In genomic region chr19:7098701-7099596, GRCh38 we compare ENCODE assay signal across 8 cellular contexts. TPM values are rescaled to one million over a fixed set of nuclear protein-coding genes. Genes with fewer than 3 reads are reported as not detected.
DNase-seq lines count a peak whose midpoint lies in the region; ATAC-seq and TF ChIP-seq lines count a peak whose summit lies in the region.

No MANE protein-coding gene starts in this region.

- peak overlapping the region; percentile 94 for H3K4me3 Mint-ChIP-seq in natural killer cell treated with Interleukin-12 subunit alpha and Interleukin-12 subunit beta and Interleukin-15 and Interleukin-18, amount 100 ng/mL, for 72 hours

- H3K27me3 ChIP-seq in RWPE2 (ENCODE audit: insufficient read depth, poor library complexity, severe bottlenecking): no peaks in the 10 kb centered on the region

- ATAC-seq in RWPE2 (ENCODE audit: low read depth): peak; percentile 87
- peak; percentile 93 to 94 for ATAC-seq in natural killer cell treated with Interleukin-12 subunit alpha and Interleukin-12 subunit beta and Interleukin-15 and Interleukin-18, amount 100 ng/mL, for 72 hours

- no peak for TF ChIP-seq CTCF in RWPE2 (IDR thresholded peaks at IDR 0.05; ENCODE audit: poor library complexity, severe bottlenecking)

- H3K36me3 ChIP-seq in RWPE2 (ENCODE audit: low read depth): no peaks in the 10 kb centered on the region

- peaks cover 17% of the 10 kb centered on the region for H3K36me3 Mint-ChIP-seq in natural killer cell treated with Interleukin-12 subunit alpha and Interleukin-12 subunit beta and Interleukin-15 and Interleukin-18, amount 100 ng/mL, for 72 hours

- peak overlapping the region; percentile 51 for H3K4me3 ChIP-seq in RWPE2 (ENCODE audit: severe bottlenecking)

- H3K27ac Mint-ChIP-seq in natural killer cell treated with Interleukin-12 subunit alpha and Interleukin-12 subunit beta and Interleukin-15 and Interleukin-18, amount 100 ng/mL, for 72 hours: peak overlapping the region; percentile 81 to 90

- peak overlapping the region; percentile 73 for H3K27ac ChIP-seq in RWPE2 (ENCODE audit: poor library complexity, severe bottlenecking)

- peaks cover 10 to 14% of the 10 kb centered on the region in 2 donors for H3K4me1 Mint-ChIP-seq in natural killer cell treated with Interleukin-12 subunit alpha and Interleukin-12 subunit beta and Interleukin-15 and Interleukin-18, amount 100 ng/mL, for 72 hours (ENCODE audit: low read depth in 2 of 2)

- H3K4me1 ChIP-seq in RWPE2 (ENCODE audit: insufficient read depth, poor library complexity, severe bottlenecking): no peaks in the 10 kb centered on the region

- DNase-seq in ELF-1 (ENCODE audit: low read depth, low spot score) (peak; percentile 96), H4 (ENCODE audit: low spot score) (peak; percentile 95), LoVo (ENCODE audit: low spot score) (peak; percentile 93), RWPE2 (ENCODE audit: low spot score) (peak; percentile 83), fibroblast of peridontal ligament (ENCODE audit: extremely low read depth) (peak; percentile 87)
- DNase-seq in activated T-helper 9 cell treated with anti-CD3 and anti-CD28 coated beads, Interleukin-2, amount 50 U/mL, for 16 hours (ENCODE audit: low read depth): peak; percentile 79
- DNase-seq in natural killer cell treated with Interleukin-12 subunit alpha and Interleukin-12 subunit beta and Interleukin-15 and Interleukin-18, amount 100 ng/mL, for 72 hours (ENCODE audit: low spot score): peak; percentile 90
- peak; percentile 73 to 97 (median 90) for DNase-seq in stimulated activated naive CD4-positive, alpha-beta T cell (lab: John Stamatoyannopoulos, UW)

- H3K9me3 ChIP-seq in RWPE2 (ENCODE audit: severe bottlenecking): no peaks in the 10 kb centered on the region

- H3K27me3 Mint-ChIP-seq in natural killer cell treated with Interleukin-12 subunit alpha and Interleukin-12 subunit beta and Interleukin-15 and Interleukin-18, amount 100 ng/mL, for 72 hours: no peaks in the 10 kb centered on the region

- H3K9me3 Mint-ChIP-seq in natural killer cell treated with Interleukin-12 subunit alpha and Interleukin-12 subunit beta and Interleukin-15 and Interleukin-18, amount 100 ng/mL, for 72 hours: peaks cover 19% of the 10 kb centered on the region

RNA-seq across cellular contexts. Expression of gene ZNF557, which starts 29.4 kb away (rescaled TPM):
- 14.2 and 17.7 TPM in 2 replicates for total RNA-seq in H4 (2014; rRNA removed; shearing (Covaris generic))
- 10 to 100 TPM; 14.0 to 17.3 TPM for total RNA-seq in natural killer cell treated with Interleukin-12 subunit alpha and Interleukin-12 subunit beta and Interleukin-15 and Interleukin-18, amount 100 ng/mL, for 72 hours

RNA-seq across cellular contexts. Expression of gene MBD3L3, which starts 40.5 kb away (rescaled TPM):
- total RNA-seq in H4 (2014; rRNA removed; shearing (Covaris generic)): not detected in 2 replicates
- total RNA-seq in natural killer cell treated with Interleukin-12 subunit alpha and Interleukin-12 subunit beta and Interleukin-15 and Interleukin-18, amount 100 ng/mL, for 72 hours: not detected

RNA-seq across cellular contexts. Expression of gene MBD3L2, which starts 49.8 kb away (rescaled TPM):
- not detected in 2 replicates for total RNA-seq in H4 (2014; rRNA removed; shearing (Covaris generic))
- not detected for total RNA-seq in natural killer cell treated with Interleukin-12 subunit alpha and Interleukin-12 subunit beta and Interleukin-15 and Interleukin-18, amount 100 ng/mL, for 72 hours

RNA-seq across cellular contexts. Expression of gene MBD3L4, which starts 59.0 kb away (rescaled TPM):
- not detected in 2 replicates for total RNA-seq in H4 (2014; rRNA removed; shearing (Covaris generic))
- total RNA-seq in natural killer cell treated with Interleukin-12 subunit alpha and Interleukin-12 subunit beta and Interleukin-15 and Interleukin-18, amount 100 ng/mL, for 72 hours: not detected

Comparison
In these comparisons a context has a peak if more than half of its experiments do, and no peak if none do; other contexts are left out.
1. Peak in every context shown above with its lines: DNase-seq, ATAC-seq, H3K4me3 ChIP-seq and H3K27ac ChIP-seq.